1 cellular context compared by ENCODE assay signal in the genomic region with DNA sequence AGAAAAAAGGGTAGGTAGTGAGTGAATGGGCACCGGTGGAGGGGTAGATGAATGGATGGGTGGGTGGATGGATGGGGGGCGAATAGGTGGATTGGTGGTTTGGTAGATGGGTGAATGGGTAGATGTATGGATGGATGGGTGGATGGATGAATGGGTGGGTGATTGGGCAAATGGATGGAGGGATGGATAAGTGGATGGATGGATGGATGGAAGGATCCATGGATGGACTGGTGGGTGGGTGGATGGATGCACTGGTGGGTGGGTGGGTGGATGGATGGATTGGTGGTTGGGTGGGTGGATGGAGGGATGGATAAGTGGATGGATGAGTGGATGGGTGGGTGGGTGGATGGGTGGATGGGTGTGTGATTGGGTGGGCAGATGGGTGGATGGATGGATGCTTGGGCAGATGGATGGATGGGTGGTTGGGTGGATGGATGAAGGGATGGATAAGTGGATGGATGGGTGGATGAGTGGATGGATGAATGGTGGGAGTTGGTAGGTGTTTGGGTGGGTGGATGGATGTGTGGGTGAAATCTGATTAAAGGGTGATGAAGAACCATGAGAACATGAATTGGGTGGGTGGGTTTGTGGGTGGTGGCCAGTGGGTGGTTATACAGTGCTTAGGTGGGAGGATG.
TF ChIP-seq lines count a peak whose summit lies in the region.

No MANE protein-coding gene starts in this region.

TF ChIP-seq in IMR-90, 13 proteins besides CTCF, POLR2A, EP300 and RAD21:
- TF ChIP-seq MAFK (IDR thresholded peaks at IDR 0.05; ENCODE audit: low read depth, low read length) (no peak), CHD1 (IDR thresholded peaks at IDR 0.05; ENCODE audit: low read depth, low read length) (no peak), FOS (IDR thresholded peaks at IDR 0.05; ENCODE audit: low read depth, low read length) (no peak), MXI1 (IDR thresholded peaks at IDR 0.05; ENCODE audit: borderline replicate concordance, low read depth, low read length) (no peak), RFX5 (IDR thresholded peaks at IDR 0.05; ENCODE audit: low read depth, low read length) (no peak)
- TF ChIP-seq, protein P1, sequence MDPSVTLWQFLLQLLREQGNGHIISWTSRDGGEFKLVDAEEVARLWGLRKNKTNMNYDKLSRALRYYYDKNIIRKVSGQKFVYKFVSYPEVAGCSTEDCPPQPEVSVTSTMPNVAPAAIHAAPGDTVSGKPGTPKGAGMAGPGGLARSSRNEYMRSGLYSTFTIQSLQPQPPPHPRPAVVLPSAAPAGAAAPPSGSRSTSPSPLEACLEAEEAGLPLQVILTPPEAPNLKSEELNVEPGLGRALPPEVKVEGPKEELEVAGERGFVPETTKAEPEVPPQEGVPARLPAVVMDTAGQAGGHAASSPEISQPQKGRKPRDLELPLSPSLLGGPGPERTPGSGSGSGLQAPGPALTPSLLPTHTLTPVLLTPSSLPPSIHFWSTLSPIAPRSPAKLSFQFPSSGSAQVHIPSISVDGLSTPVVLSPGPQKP (IDR thresholded peaks at IDR 0.05; ENCODE audit: borderline replicate concordance, low read depth, low read length): no peak
- TF ChIP-seq, protein P2, sequence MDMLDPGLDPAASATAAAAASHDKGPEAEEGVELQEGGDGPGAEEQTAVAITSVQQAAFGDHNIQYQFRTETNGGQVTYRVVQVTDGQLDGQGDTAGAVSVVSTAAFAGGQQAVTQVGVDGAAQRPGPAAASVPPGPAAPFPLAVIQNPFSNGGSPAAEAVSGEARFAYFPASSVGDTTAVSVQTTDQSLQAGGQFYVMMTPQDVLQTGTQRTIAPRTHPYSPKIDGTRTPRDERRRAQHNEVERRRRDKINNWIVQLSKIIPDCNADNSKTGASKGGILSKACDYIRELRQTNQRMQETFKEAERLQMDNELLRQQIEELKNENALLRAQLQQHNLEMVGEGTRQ (IDR thresholded peaks at IDR 0.05; ENCODE audit: low read depth, low read length): no peak
